1 cellular context compared by ENCODE assay signal in the genomic region with DNA sequence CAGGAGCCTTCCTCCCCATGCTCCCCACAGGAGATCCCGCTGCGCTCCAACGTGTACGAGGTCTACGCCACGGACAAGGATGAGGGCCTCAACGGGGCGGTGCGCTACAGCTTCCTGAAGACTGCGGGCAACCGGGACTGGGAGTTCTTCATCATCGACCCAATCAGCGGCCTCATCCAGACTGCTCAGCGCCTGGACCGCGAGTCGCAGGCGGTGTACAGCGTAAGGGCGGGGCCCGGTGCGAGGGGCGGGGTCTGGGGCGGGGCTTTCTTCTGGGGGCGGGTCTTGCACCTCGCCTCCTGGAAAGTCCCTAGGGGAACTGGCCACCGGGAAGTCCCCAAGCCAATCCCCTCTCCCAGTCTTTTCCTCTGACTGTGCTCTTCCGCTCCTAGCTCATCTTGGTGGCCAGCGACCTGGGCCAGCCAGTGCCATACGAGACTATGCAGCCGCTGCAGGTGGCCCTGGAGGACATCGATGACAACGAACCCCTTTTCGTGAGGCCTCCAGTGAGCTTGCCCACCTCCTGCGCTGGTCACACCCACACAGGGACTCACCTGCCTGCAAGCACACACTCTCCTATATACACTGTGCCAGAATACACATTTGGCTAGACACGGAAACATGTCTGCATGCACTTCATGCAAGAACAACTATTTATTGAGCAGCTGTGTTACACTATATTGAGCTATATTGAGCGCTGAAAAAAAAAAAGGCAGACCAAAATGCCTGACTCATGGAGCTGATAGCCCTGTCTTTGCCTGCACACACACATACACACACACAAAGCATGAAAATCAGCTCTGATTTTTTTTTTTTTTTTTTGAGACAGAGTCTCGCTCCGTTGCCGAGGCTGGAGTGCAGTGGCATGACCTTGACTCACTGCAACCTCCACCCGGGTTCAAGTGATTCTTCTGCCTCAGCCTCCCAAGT.
TF ChIP-seq lines count a peak whose summit lies in the region.

No MANE protein-coding gene starts in this region.

TF ChIP-seq in K562, 482 proteins besides CTCF, POLR2A, EP300 and RAD21 (continues in another document):
- no peak for TF ChIP-seq KDM5B (IDR thresholded peaks at IDR 0.05; ENCODE audit: insufficient replicate concordance, low read depth, low read length)
- peak; percentile 46; the same call in 1 of the 2 replicates for TF ChIP-seq MAX (CRISPR knock-in tag; IDR thresholded peaks at IDR 0.05)
- peak; percentile 50; the same call in 1 of the 2 replicates for TF ChIP-seq FOSL1 (tag; conservative IDR thresholded peaks at IDR 0.05)
- peak; percentile 3 for TF ChIP-seq NFYB (IDR thresholded peaks at IDR 0.05; ENCODE audit: extremely low read depth, insufficient read length)
- peak; percentile 27; the same call in 1 of the 2 replicates for TF ChIP-seq SPI1 (IDR thresholded peaks at IDR 0.05; ENCODE audit: borderline replicate concordance, low read depth, low read length)
- TF ChIP-seq ZBTB7A (IDR thresholded peaks at IDR 0.05; ENCODE audit: borderline replicate concordance, control insufficient read depth, low read depth, low read length) = peak; percentile 40; the same call in 1 of the 2 replicates
- peak; percentile 53 for TF ChIP-seq POLR2G (IDR thresholded peaks at IDR 0.05; ENCODE audit: low read depth, low read length)
- TF ChIP-seq PRDM10 (IDR thresholded peaks at IDR 0.05; ENCODE audit: partially characterized antibody) = peak; percentile 95
- TF ChIP-seq ZNF212 (CRISPR knock-in tag; IDR thresholded peaks at IDR 0.05) = no peak
- TF ChIP-seq MYC (IDR thresholded peaks at IDR 0.05; ENCODE audit: low read depth, low read length) = no peak
- 0 out of 2 replicates have a peak, but pooled peaks have one; percentile 20 for TF ChIP-seq MYC (CRISPR knock-in tag; IDR thresholded peaks at IDR 0.05; ENCODE audit: borderline replicate concordance, low read depth)
- no peak for TF ChIP-seq CAMTA2 (CRISPR knock-in tag; conservative IDR thresholded peaks at IDR 0.05)
- peak; percentile 19 for TF ChIP-seq NEUROD1 (IDR thresholded peaks at IDR 0.05; ENCODE audit: borderline replicate concordance, low read depth, low read length, partially characterized antibody)
- peak; percentile 52 for TF ChIP-seq MGA (IDR thresholded peaks at IDR 0.05)
- peak; percentile 44; the same call in 1 of the 2 replicates for TF ChIP-seq MAFK (IDR thresholded peaks at IDR 0.05; ENCODE audit: low read length)
- peak; percentile 42 to 56 for TF ChIP-seq NRF1 (conservative IDR thresholded peaks at IDR 0.05 in 1 of 2, IDR thresholded peaks at IDR 0.05 in 1 of 2)
- TF ChIP-seq, protein P1, sequence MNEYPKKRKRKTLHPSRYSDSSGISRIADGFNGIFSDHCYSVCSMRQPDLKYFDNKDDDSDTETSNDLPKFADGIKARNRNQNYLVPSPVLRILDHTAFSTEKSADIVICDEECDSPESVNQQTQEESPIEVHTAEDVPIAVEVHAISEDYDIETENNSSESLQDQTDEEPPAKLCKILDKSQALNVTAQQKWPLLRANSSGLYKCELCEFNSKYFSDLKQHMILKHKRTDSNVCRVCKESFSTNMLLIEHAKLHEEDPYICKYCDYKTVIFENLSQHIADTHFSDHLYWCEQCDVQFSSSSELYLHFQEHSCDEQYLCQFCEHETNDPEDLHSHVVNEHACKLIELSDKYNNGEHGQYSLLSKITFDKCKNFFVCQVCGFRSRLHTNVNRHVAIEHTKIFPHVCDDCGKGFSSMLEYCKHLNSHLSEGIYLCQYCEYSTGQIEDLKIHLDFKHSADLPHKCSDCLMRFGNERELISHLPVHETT (CRISPR knock-in tag; conservative IDR thresholded peaks at IDR 0.05 in 1 of 2, IDR thresholded peaks at IDR 0.05 in 1 of 2) = 0 out of 4 replicates have a peak, but pooled peaks of 1 of the 2 experiments have one; percentile 44
- TF ChIP-seq, protein P2, sequence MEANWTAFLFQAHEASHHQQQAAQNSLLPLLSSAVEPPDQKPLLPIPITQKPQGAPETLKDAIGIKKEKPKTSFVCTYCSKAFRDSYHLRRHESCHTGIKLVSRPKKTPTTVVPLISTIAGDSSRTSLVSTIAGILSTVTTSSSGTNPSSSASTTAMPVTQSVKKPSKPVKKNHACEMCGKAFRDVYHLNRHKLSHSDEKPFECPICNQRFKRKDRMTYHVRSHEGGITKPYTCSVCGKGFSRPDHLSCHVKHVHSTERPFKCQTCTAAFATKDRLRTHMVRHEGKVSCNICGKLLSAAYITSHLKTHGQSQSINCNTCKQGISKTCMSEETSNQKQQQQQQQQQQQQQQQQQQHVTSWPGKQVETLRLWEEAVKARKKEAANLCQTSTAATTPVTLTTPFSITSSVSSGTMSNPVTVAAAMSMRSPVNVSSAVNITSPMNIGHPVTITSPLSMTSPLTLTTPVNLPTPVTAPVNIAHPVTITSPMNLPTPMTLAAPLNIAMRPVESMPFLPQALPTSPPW (CRISPR knock-in tag; IDR thresholded peaks at IDR 0.05) = peak; percentile 17; the same call in 1 of the 2 replicates
- peak; percentile 5; the same call in 1 of the 2 replicates for TF ChIP-seq ARID1B (IDR thresholded peaks at IDR 0.05)
- TF ChIP-seq EGR1 (conservative IDR thresholded peaks at IDR 0.05) = peak; percentile 31; the same call in 1 of the 2 replicates
- TF ChIP-seq SAFB2 (IDR thresholded peaks at IDR 0.05; ENCODE audit: borderline replicate concordance, low read depth, low read length, severe bottlenecking) = no peak
- peak; percentile 90 for TF ChIP-seq ZNF384 (IDR thresholded peaks at IDR 0.05; ENCODE audit: low read depth, low read length)
- peak; percentile 51 for TF ChIP-seq DACH1 (IDR thresholded peaks at IDR 0.05; ENCODE audit: partially characterized antibody)
- TF ChIP-seq DIDO1 (tag; IDR thresholded peaks at IDR 0.05; ENCODE audit: low read depth) = no peak
- no peak for TF ChIP-seq WHSC1 (IDR thresholded peaks at IDR 0.05; ENCODE audit: low read length)
- TF ChIP-seq ZNF316 (IDR thresholded peaks at IDR 0.05) = peak; percentile 69
- 0 out of 2 replicates have a peak, but pooled peaks have one; percentile 35 for TF ChIP-seq ZNF263 (CRISPR knock-in tag; IDR thresholded peaks at IDR 0.05; ENCODE audit: borderline replicate concordance)
- TF ChIP-seq TFAP4 (CRISPR knock-in tag; IDR thresholded peaks at IDR 0.05; ENCODE audit: borderline replicate concordance) = peak; percentile 70
- peak; percentile 48 for TF ChIP-seq ZFP36 (IDR thresholded peaks at IDR 0.05; ENCODE audit: low read depth, low read length, partially characterized antibody)
- peak; percentile 43; the same call in 1 of the 2 replicates for TF ChIP-seq FOXJ2 (tag; IDR thresholded peaks at IDR 0.05)
- TF ChIP-seq OTX1 (CRISPR knock-in tag; IDR thresholded peaks at IDR 0.05) = 0 out of 2 replicates have a peak, but pooled peaks have one; percentile 22
- peak; percentile 54; the same call in 1 of the 2 replicates for TF ChIP-seq ZBTB17 (CRISPR knock-in tag; IDR thresholded peaks at IDR 0.05)
